1 cellular context compared by ENCODE assay signal in genomic region chr3:29280675-29281264, GRCh38.
TF ChIP-seq lines count a peak whose summit lies in the region.

RBMS3 (plus strand) TSS chr3:29281071.

TF ChIP-seq in HepG2, 621 proteins besides CTCF, POLR2A, EP300 and RAD21 (continued from another document):
- TF ChIP-seq RERE (CRISPR knock-in tag; IDR thresholded peaks at IDR 0.05; ENCODE audit: low read depth) (no peak), ARID2 (CRISPR knock-in tag; IDR thresholded peaks at IDR 0.05; ENCODE audit: borderline replicate concordance) (no peak), CENPBD1 (CRISPR knock-in tag; IDR thresholded peaks at IDR 0.05; ENCODE audit: borderline replicate concordance, low read depth) (no peak), EED (CRISPR knock-in tag; IDR thresholded peaks at IDR 0.05) (no peak)
